20 cellular contexts compared by ENCODE assay signal in the genomic region with DNA sequence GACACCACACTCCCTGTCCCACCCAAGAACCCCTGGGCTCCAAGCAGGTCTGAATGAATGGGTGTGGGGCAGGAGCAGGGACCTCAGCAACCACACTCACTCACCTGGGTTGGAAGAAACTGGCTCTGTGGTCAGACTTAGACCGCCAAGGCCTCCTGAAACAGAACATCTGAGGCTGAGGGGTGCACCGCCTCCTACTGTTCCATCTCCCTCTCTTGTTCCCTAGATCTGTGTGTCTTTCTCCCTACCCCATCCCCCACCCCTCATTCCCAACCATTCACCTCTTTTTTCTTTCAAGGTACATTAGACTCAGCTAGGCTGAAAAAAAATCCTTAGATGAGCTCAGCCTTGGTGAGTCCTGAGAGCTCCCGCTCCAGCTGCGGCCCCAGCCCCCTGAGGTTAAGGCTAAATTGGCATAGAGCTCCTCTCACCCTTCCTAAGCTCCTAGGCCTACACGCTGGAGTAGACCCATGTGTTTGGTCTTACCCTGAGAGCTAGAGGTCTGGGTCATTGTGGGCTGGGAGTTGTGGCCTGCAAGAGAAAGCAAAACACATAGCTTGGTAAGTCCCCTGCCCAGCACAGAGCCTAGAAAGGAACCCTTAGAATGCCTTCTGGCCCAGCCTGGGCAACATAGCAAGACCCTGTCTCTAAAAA. TPM values are rescaled to one million over a fixed set of nuclear protein-coding genes. Genes with fewer than 3 reads are reported as not detected.
DNase-seq lines count a peak whose midpoint lies in the region; ATAC-seq and TF ChIP-seq lines count a peak whose summit lies in the region.
"Had no signal": no experiment of that assay in that cellular context is flagged by ENCODE, and none has a peak within 500 bp of the region (broad histone marks: within the 10 kb centered on the region; RNA-seq: fewer than 3 reads in every experiment).

No MANE protein-coding gene starts in this region.

- H3K4ac ChIP-seq in H9 (ENCODE audit: low read depth, low read length), result no peak overlapping the region

- no peak overlapping the region for H3K4me2 ChIP-seq in H9 (ENCODE audit: insufficient read depth, insufficient read length, low read length)
- H3K4me2 ChIP-seq: A549, smooth muscle cell had no signal

- H3K9me3 ChIP-seq in HEK293 (ENCODE audit: control insufficient read depth, insufficient read depth, low read depth, low read length) (no peaks in the 10 kb centered on the region), spleen (no peaks in the 10 kb centered on the region), H9 (ENCODE audit: control insufficient read depth, low read depth, low read length) (no peaks in the 10 kb centered on the region)
- H3K9me3 ChIP-seq: A549, ovary, tibial nerve had no signal

- H3K4me3 ChIP-seq in HEK293 (ENCODE audit: low read depth, low read length), result no peak overlapping the region
- no peak overlapping the region for H3K4me3 ChIP-seq in spleen
- H3K4me3 ChIP-seq: A549, ovary, smooth muscle cell, tibial nerve had no signal

- H3K9me3 Mint-ChIP-seq in activated CD4-positive, alpha-beta T cell treated with anti-CD3 and anti-CD28 coated beads, Interleukin-2, amount 10 ng/mL, durations not matched to agents 7 days and 5 days, result no peaks in the 10 kb centered on the region
- no peaks in the 10 kb centered on the region for H3K9me3 Mint-ChIP-seq in activated CD8-positive, alpha-beta T cell treated with anti-CD3 and anti-CD28 coated beads, Interleukin-2, amount 10 ng/mL, durations not matched to agents 7 days and 5 days (ENCODE audit: insufficient read depth)
- H3K9me3 Mint-ChIP-seq in H9, result no peaks in the 10 kb centered on the region; a peak in 1 of 5 replicates

- no peak overlapping the region for H3K18ac ChIP-seq in H9 (ENCODE audit: insufficient read length, low read depth, low read length)

- POLR2A ChIA-PET in activated CD4-positive, alpha-beta T cell treated with anti-CD3 and anti-CD28 coated beads, Interleukin-2, amount 10 ng/mL, durations not matched to agents 7 days and 5 days (lab: Charles Lee), result no interaction called here
- POLR2A ChIA-PET in HEK293 (lab: Yijun Ruan, JAX), result interaction anchor here (0.5 to 1.1 kb wide), 3 partner anchors 9 to 176 kb away, joined by 3 to 6 read pairs (median 5); no protein-coding TSS in a partner anchor
- POLR2A ChIA-PET in activated CD8-positive, alpha-beta T cell treated with anti-CD3 and anti-CD28 coated beads, Interleukin-2, amount 10 ng/mL, durations not matched to agents 7 days and 5 days (lab: Charles Lee), result interaction anchor here (1.2 to 4.6 kb wide), 2 partner anchors 19 to 24 kb away, joined by 4 to 35 read pairs; partner anchors contain the start of gene STING1

- no peak overlapping the region for H2AFZ ChIP-seq in H9 (ENCODE audit: low read length)

- no peak overlapping the region for H3K4me3 Mint-ChIP-seq in activated CD4-positive, alpha-beta T cell treated with anti-CD3 and anti-CD28 coated beads, Interleukin-2, amount 10 ng/mL, durations not matched to agents 7 days and 5 days
- no peak overlapping the region for H3K4me3 Mint-ChIP-seq in activated CD8-positive, alpha-beta T cell treated with anti-CD3 and anti-CD28 coated beads, Interleukin-2, amount 10 ng/mL, durations not matched to agents 7 days and 5 days
- H3K4me3 Mint-ChIP-seq in H9, result no peak overlapping the region
- H3K4me3 Mint-ChIP-seq: brain had no signal

- H3K9ac ChIP-seq in H9 (ENCODE audit: extremely low read depth, insufficient read length, low read length), result no peak overlapping the region

- TF ChIP-seq CTCF in HEK293 (tag by site-specific recombination; IDR thresholded peaks at IDR 0.05), result no peak
- TF ChIP-seq CTCF in spleen (IDR thresholded peaks at IDR 0.05 in 8 of 11, conservative IDR thresholded peaks at IDR 0.05 in 3 of 11), result no peak
- no peak for TF ChIP-seq CTCF in H9 (conservative IDR thresholded peaks at IDR 0.05)

- H3K79me2 ChIP-seq in H9 (ENCODE audit: insufficient read depth, low read length), result no peaks in the 10 kb centered on the region

- H4K5ac ChIP-seq in H9 (ENCODE audit: insufficient read length, low read depth, low read length), result no peak overlapping the region

- H3K27ac ChIP-seq in HEK293 (ENCODE audit: extremely low read depth, low read depth, low read length) (no peak overlapping the region), spleen (peak overlapping the region in 4 of 8 donors; percentile 70 to 84 (median 74)), H9 (ENCODE audit: insufficient read length, low read depth, low read length) (no peak overlapping the region)
- H3K27ac ChIP-seq: A549, foreskin keratinocyte, ovary, tibial nerve had no signal

- TF ChIP-seq POLR2A in spleen (IDR thresholded peaks at IDR 0.05), result no peak

- no peaks in the 10 kb centered on the region for H3K79me1 ChIP-seq in H9 (ENCODE audit: insufficient read depth, low read depth, low read length, poor library complexity, severe bottlenecking)

- no peak overlapping the region for H4K91ac ChIP-seq in H9 (ENCODE audit: insufficient read length, low read depth, low read length)

- H3K56ac ChIP-seq in H9 (ENCODE audit: insufficient read length, low read depth, low read length), result no peak overlapping the region

- H3K27ac Mint-ChIP-seq in activated CD4-positive, alpha-beta T cell treated with anti-CD3 and anti-CD28 coated beads, Interleukin-2, amount 10 ng/mL, durations not matched to agents 7 days and 5 days, result peak overlapping the region; percentile 92
- H3K27ac Mint-ChIP-seq in activated CD8-positive, alpha-beta T cell treated with anti-CD3 and anti-CD28 coated beads, Interleukin-2, amount 10 ng/mL, durations not matched to agents 7 days and 5 days, result peak overlapping the region; percentile 75
- no peak overlapping the region; a peak in 1 of 7 replicates for H3K27ac Mint-ChIP-seq in H9
- H3K27ac Mint-ChIP-seq: brain had no signal

- H3K4me1 Mint-ChIP-seq in activated CD4-positive, alpha-beta T cell treated with anti-CD3 and anti-CD28 coated beads, Interleukin-2, amount 10 ng/mL, durations not matched to agents 7 days and 5 days, result peaks cover 74% of the 10 kb centered on the region
- H3K4me1 Mint-ChIP-seq in activated CD8-positive, alpha-beta T cell treated with anti-CD3 and anti-CD28 coated beads, Interleukin-2, amount 10 ng/mL, durations not matched to agents 7 days and 5 days (ENCODE audit: low read depth), result peaks cover 65% of the 10 kb centered on the region
- H3K4me1 Mint-ChIP-seq in H9, result peaks cover 26 to 28% of the 10 kb centered on the region in 2 experiments
- H3K4me1 Mint-ChIP-seq: brain had no signal

- H2BK15ac ChIP-seq in H9 (ENCODE audit: low read depth, low read length), result no peak overlapping the region

- H3K23me2 ChIP-seq in H9 (ENCODE audit: insufficient read length, low read depth, low read length, poor library complexity, severe bottlenecking), result no peaks in the 10 kb centered on the region

- no peak overlapping the region for H2AK5ac ChIP-seq in H9 (ENCODE audit: insufficient read length, low read length)

- no peaks in the 10 kb centered on the region for H3K36me3 Mint-ChIP-seq in activated CD4-positive, alpha-beta T cell treated with anti-CD3 and anti-CD28 coated beads, Interleukin-2, amount 10 ng/mL, durations not matched to agents 7 days and 5 days (ENCODE audit: low read depth)
- no peaks in the 10 kb centered on the region for H3K36me3 Mint-ChIP-seq in activated CD8-positive, alpha-beta T cell treated with anti-CD3 and anti-CD28 coated beads, Interleukin-2, amount 10 ng/mL, durations not matched to agents 7 days and 5 days (ENCODE audit: low read depth)
- no peaks in the 10 kb centered on the region for H3K36me3 Mint-ChIP-seq in H9 (ENCODE audit: insufficient read depth in 1 of 3, low read depth in 3 of 3)
- H3K36me3 Mint-ChIP-seq: brain had no signal

- H3K14ac ChIP-seq in H9 (ENCODE audit: insufficient read depth, low read length), result no peak overlapping the region

- intact Hi-C loops in spleen (cut with DNase I; ENCODE audit: low total_unique reads), result no loop called here

- 87 to 93% (median 87%) methylated on average over 5 of the region's 5 CpGs for WGBS in spleen, 5 donors
- no CpG with 5 or more reads among the region's 5 CpGs for WGBS in H9 (ENCODE audit: extremely low coverage, insufficient read length, low lambda C conversion rate)

- no peak overlapping the region for H2BK12ac ChIP-seq in H9 (ENCODE audit: insufficient read length, low read depth, low read length)

- H3K27me3 ChIP-seq in spleen (replicated peaks in 1 of 7) (no peaks in the 10 kb centered on the region), H9 (ENCODE audit: insufficient read depth, low read length) (no peaks in the 10 kb centered on the region)
- H3K27me3 ChIP-seq: foreskin keratinocyte, ovary, tibial nerve had no signal

- H2BK20ac ChIP-seq in H9 (ENCODE audit: low read depth, low read length, poor library complexity, severe bottlenecking), result no peak overlapping the region

- no peak for DNase-seq in activated CD4-positive, alpha-beta T cell treated with anti-CD3 and anti-CD28 coated beads, Interleukin-2, amount 10 ng/mL, durations not matched to agents 7 days and 5 days
- DNase-seq in activated CD4-positive, alpha-beta T cell treated with anti-CD3 and anti-CD28 coated beads, Interleukin-2, amount 50 U/mL, for 1 hour, result no peak
- DNase-seq in activated CD8-positive, alpha-beta T cell treated with anti-CD3 and anti-CD28 coated beads, Interleukin-2, amount 10 ng/mL, durations not matched to agents 7 days and 5 days, result peak; percentile 56
- DNase-seq in spleen (peak; percentile 44), H9 (no peak), SW 1271 (lab: John Stamatoyannopoulos, UW) (no peak), NCI-H1694 treated with DMSO at 0.1 percent for 48 hours (lab: John Stamatoyannopoulos, UW) (no peak)
- DNase-seq: effector CD8-positive, alpha-beta T cell; foreskin keratinocyte; NCI-H2029 treated with DMSO at 0.1 percent for 48 hours; NCI-H82; ovary; SHP77 had no signal

- H2BK120ac ChIP-seq in H9 (ENCODE audit: low read depth, low read length, poor library complexity, severe bottlenecking), result no peak overlapping the region

- CTCF ChIA-PET in activated CD4-positive, alpha-beta T cell treated with anti-CD3 and anti-CD28 coated beads, Interleukin-2, amount 10 ng/mL, durations not matched to agents 7 days and 5 days (lab: Charles Lee), result interaction anchor here (0.7 to 4.6 kb wide), 9 partner anchors 11 to 66 kb away, joined by 3 to 14 read pairs (median 4); partner anchors contain the start of genes DNAJC18 and STING1
- CTCF ChIA-PET in HEK293 (lab: Yijun Ruan, JAX), result interaction anchor here (0.9 kb wide), 1 partner anchor 35 kb away, joined by 4 read pairs; no protein-coding TSS in a partner anchor
- CTCF ChIA-PET in activated CD8-positive, alpha-beta T cell treated with anti-CD3 and anti-CD28 coated beads, Interleukin-2, amount 10 ng/mL, durations not matched to agents 7 days and 5 days (lab: Charles Lee), result interaction anchor here (0.6 to 3.6 kb wide), 7 partner anchors 9 to 55 kb away, joined by 3 to 18 read pairs (median 6); partner anchors contain the start of gene STING1

- no peaks in the 10 kb centered on the region for H3K27me3 Mint-ChIP-seq in activated CD4-positive, alpha-beta T cell treated with anti-CD3 and anti-CD28 coated beads, Interleukin-2, amount 10 ng/mL, durations not matched to agents 7 days and 5 days
- peaks cover 8% of the 10 kb centered on the region for H3K27me3 Mint-ChIP-seq in activated CD8-positive, alpha-beta T cell treated with anti-CD3 and anti-CD28 coated beads, Interleukin-2, amount 10 ng/mL, durations not matched to agents 7 days and 5 days (ENCODE audit: low read depth)
- no peaks in the 10 kb centered on the region; the same call in 1 of the 2 replicates for H3K27me3 Mint-ChIP-seq in H9 (ENCODE audit: low read depth)

- H2BK5ac ChIP-seq in H9 (ENCODE audit: insufficient read length, low read length), result no peak overlapping the region

- no peaks in the 10 kb centered on the region for H3K36me3 ChIP-seq in HEK293 (ENCODE audit: control insufficient read depth in 2 of 2, insufficient read depth in 1 of 2, low read length in 2 of 2)
- H3K36me3 ChIP-seq in spleen, result peaks cover 0 to 29% (median 0%) of the 10 kb centered on the region in 6 donors
- H3K36me3 ChIP-seq: ovary, tibial nerve had no signal

- no peak overlapping the region for H4K8ac ChIP-seq in H9 (replicated peaks; ENCODE audit: insufficient read length, low read depth, low read length)

- ATAC-seq in activated CD8-positive, alpha-beta T cell treated with anti-CD3 and anti-CD28 coated beads, Interleukin-2, amount 10 ng/mL, durations not matched to agents 7 days and 5 days, result peak; percentile 12
- ATAC-seq: A549, foreskin keratinocyte had no signal

- H3K4me1 ChIP-seq in HEK293 (ENCODE audit: control insufficient read depth, insufficient read depth, low read length) (no peaks in the 10 kb centered on the region; the same call in 1 of the 2 replicates), spleen (peaks cover 0 to 56% (median 23%) of the 10 kb centered on the region in 6 donors), H9 (ENCODE audit: insufficient read depth, low read length) (peaks cover 18% of the 10 kb centered on the region; the same call in 1 of the 2 replicates)
- H3K4me1 ChIP-seq: A549, foreskin keratinocyte had no signal

- no peak overlapping the region for H3T11ph ChIP-seq in H9 (ENCODE audit: low read length)

- H3K23ac ChIP-seq in H9 (ENCODE audit: insufficient read length, low read depth, low read length), result no peak overlapping the region

- H4K20me1 ChIP-seq in H9 (ENCODE audit: control insufficient read depth, insufficient read depth, insufficient read length), result no peaks in the 10 kb centered on the region

RNA-seq across cellular contexts. Expression of gene ECSCR, which starts 4.8 kb away (rescaled TPM):
- under 1 TPM; 0.45 to 0.73 TPM for total RNA-seq in activated CD4-positive, alpha-beta T cell treated with anti-CD3 and anti-CD28 coated beads, Interleukin-2, amount 10 ng/mL, durations not matched to agents 7 days and 5 days
- not detected for total RNA-seq in activated CD8-positive, alpha-beta T cell treated with anti-CD3 and anti-CD28 coated beads, Interleukin-2, amount 10 ng/mL, durations not matched to agents 7 days and 5 days
- total RNA-seq in spleen, result 10 to 100 TPM; 11.3 to 52.3 (median 20.8) TPM
- polyA plus RNA-seq in spleen, result 10 to 100 TPM; 14.1 to 18.4 (median 17.7) TPM
- total RNA-seq in H9 (2021), result 1.6 and 1.9 TPM in 2 replicates
- total RNA-seq: foreskin keratinocyte, smooth muscle cell had no signal
- polyA plus RNA-seq: A549, foreskin keratinocyte had no signal

RNA-seq across cellular contexts. Expression of gene SMIM33, which starts 13.0 kb away (rescaled TPM):
- 1 to 10 TPM; 1.1 to 1.2 TPM for total RNA-seq in activated CD4-positive, alpha-beta T cell treated with anti-CD3 and anti-CD28 coated beads, Interleukin-2, amount 10 ng/mL, durations not matched to agents 7 days and 5 days
- under 1 TPM; 0.32 to 0.65 TPM for total RNA-seq in activated CD8-positive, alpha-beta T cell treated with anti-CD3 and anti-CD28 coated beads, Interleukin-2, amount 10 ng/mL, durations not matched to agents 7 days and 5 days
- total RNA-seq in spleen (under 1 TPM in 1 of 7 donors, not detected in 6; 0.24 TPM), H9 (2021) (not detected in 2 replicates)
- under 1 TPM in 1 of 3 donors, not detected in 2; 0.03 TPM for polyA plus RNA-seq in spleen
- total RNA-seq: foreskin keratinocyte, LHCN-M2, mesenteric fat pad, ovary, smooth muscle cell, tibial nerve had no signal
- polyA plus RNA-seq: A549, foreskin keratinocyte, ovary, smooth muscle cell had no signal

RNA-seq across cellular contexts. Expression of gene DNAJC18, which starts 18.5 kb away (rescaled TPM):
- 1 to 10 TPM; 4.5 to 6.8 TPM for total RNA-seq in activated CD4-positive, alpha-beta T cell treated with anti-CD3 and anti-CD28 coated beads, Interleukin-2, amount 10 ng/mL, durations not matched to agents 7 days and 5 days
- 1 to 10 TPM; 3.7 to 5.4 TPM for total RNA-seq in activated CD8-positive, alpha-beta T cell treated with anti-CD3 and anti-CD28 coated beads, Interleukin-2, amount 10 ng/mL, durations not matched to agents 7 days and 5 days
- total RNA-seq in spleen (10 to 100 TPM in 1 of 7 donors, 1 to 10 TPM in 6; 4.0 to 10.8 (median 7.8) TPM), H9 (2021) (25.4 and 26.5 TPM in 2 replicates)
- polyA plus RNA-seq in spleen, result 1 to 10 TPM; 1.3 to 7.1 (median 4.5) TPM

RNA-seq across cellular contexts. Expression of gene STING1, which starts 24.8 kb away (rescaled TPM):
- 100 to 1,000 TPM; 175 TPM for total RNA-seq in activated CD4-positive, alpha-beta T cell treated with anti-CD3 and anti-CD28 coated beads, Interleukin-2, amount 10 ng/mL, durations not matched to agents 7 days and 5 days
- 10 to 100 TPM; 64.9 to 67.4 TPM for total RNA-seq in activated CD8-positive, alpha-beta T cell treated with anti-CD3 and anti-CD28 coated beads, Interleukin-2, amount 10 ng/mL, durations not matched to agents 7 days and 5 days
- total RNA-seq in spleen (100 to 1,000 TPM in 6 of 7 donors, 10 to 100 TPM in 1; 99.7 to 166 (median 130) TPM), H9 (2021) (0.26 and 0.48 TPM in 2 replicates)
- polyA plus RNA-seq in spleen, result 10 to 100 TPM; 24.2 to 49.8 (median 43.6) TPM

RNA-seq across cellular contexts. Expression of gene SPATA24, which starts 53.9 kb away (rescaled TPM):
- total RNA-seq in activated CD4-positive, alpha-beta T cell treated with anti-CD3 and anti-CD28 coated beads, Interleukin-2, amount 10 ng/mL, durations not matched to agents 7 days and 5 days, result 1 to 10 TPM; 5.5 to 7.2 TPM
- total RNA-seq in activated CD8-positive, alpha-beta T cell treated with anti-CD3 and anti-CD28 coated beads, Interleukin-2, amount 10 ng/mL, durations not matched to agents 7 days and 5 days, result 1 to 10 TPM; 3.8 to 4.0 TPM
- 1 to 10 TPM; 2.1 to 7.6 (median 3.7) TPM for total RNA-seq in spleen
- polyA plus RNA-seq in spleen, result 1 to 10 TPM; 8.5 to 9.5 (median 9.0) TPM
- total RNA-seq in H9 (2021), result 12.9 and 13.0 TPM in 2 replicates

Comparison
In these comparisons a context has a peak if more than half of its experiments do, and no peak if none do; other contexts are left out.
1. DNase-seq: peak in activated CD8-positive, alpha-beta T cell treated with anti-CD3 and anti-CD28 coated beads, Interleukin-2, amount 10 ng/mL, durations not matched to agents 7 days and 5 days (single experiment) and spleen (single experiment); none in activated CD4-positive, alpha-beta T cell treated with anti-CD3 and anti-CD28 coated beads, Interleukin-2, amount 10 ng/mL, durations not matched to agents 7 days and 5 days (single experiment), activated CD4-positive, alpha-beta T cell treated with anti-CD3 and anti-CD28 coated beads, Interleukin-2, amount 50 U/mL, for 1 hour (single experiment), H9 (single experiment), SW 1271 (0 of 2) and NCI-H1694 treated with DMSO at 0.1 percent for 48 hours (single experiment).
2. H3K27ac Mint-ChIP-seq: peak in activated CD4-positive, alpha-beta T cell treated with anti-CD3 and anti-CD28 coated beads, Interleukin-2, amount 10 ng/mL, durations not matched to agents 7 days and 5 days (single experiment) and activated CD8-positive, alpha-beta T cell treated with anti-CD3 and anti-CD28 coated beads, Interleukin-2, amount 10 ng/mL, durations not matched to agents 7 days and 5 days (single experiment); none in H9 (0 of 3).